8 cellular contexts compared by ENCODE assay signal in the genomic region with DNA sequence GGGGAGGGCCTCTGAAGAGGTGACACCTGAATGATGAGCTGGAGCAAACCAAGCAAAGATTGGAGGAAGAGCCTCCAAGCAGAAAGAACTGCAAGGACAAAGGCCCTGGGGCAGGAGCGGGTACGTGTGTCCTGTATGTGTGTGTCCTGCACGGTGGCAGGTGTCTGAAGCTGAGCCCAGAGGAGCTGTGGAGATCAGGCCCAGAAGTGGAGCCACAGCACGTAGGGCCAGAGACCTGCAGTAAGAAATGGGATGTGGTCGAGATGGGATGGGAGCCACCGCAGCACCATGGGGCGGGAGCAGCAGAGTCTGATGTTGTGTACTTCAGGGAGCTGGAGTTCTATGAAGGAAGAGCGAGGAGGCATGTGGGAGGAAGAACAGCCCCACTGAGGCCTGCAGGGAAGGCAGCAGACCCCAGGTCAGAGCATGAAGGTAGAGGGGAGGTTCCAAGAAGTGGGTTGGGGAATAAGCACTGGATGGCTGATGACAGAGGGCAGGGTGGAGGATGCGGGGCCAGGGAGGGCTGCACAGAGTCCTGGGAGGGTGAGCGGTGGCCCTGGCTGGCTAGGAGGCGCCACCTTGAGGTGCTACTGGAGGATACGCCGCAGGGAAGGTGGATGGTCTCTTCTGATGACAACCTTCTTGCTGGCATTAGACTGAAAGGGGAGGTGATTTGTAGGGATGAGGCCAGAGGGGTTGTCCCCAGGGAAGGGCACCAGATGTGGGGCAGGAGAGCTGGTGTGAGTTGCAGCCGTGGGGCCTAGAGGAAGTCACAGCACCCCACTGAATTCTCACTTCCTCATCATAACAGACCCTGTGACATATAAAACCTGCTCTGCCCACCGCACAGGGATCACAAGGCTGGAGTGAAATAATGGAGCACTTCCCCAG. TPM values are rescaled to one million over a fixed set of nuclear protein-coding genes. Genes with fewer than 3 reads are reported as not detected.
A peak's percentile ranks its signal among the peaks of the same experiment; 100 is the strongest.
DNase-seq lines count a peak whose midpoint lies in the region; ATAC-seq and TF ChIP-seq lines count a peak whose summit lies in the region.

No MANE protein-coding gene starts in this region.

- no peaks in the 10 kb centered on the region for H3K79me2 ChIP-seq in KMS-11 (ENCODE audit: insufficient read depth, low read depth)

- H3K27me3 ChIP-seq in KMS-11 (ENCODE audit: insufficient read depth, low read depth) = no peaks in the 10 kb centered on the region

- ATAC-seq in GM21529 (IDR thresholded peaks at IDR 0.05; ENCODE audit: unreplicated experiment) = peak; percentile 58
- peak; percentile 90 for ATAC-seq in stimulated activated naive CD8-positive, alpha-beta T cell treated with anti-CD3 and anti-CD28 coated beads, Interleukin-15, amount 100 ng/mL, for 72 hours

- H2AFZ ChIP-seq in KMS-11 (ENCODE audit: low read depth) = no peak overlapping the region; the same call in 1 of the 2 replicates

- H3K27ac Mint-ChIP-seq in stimulated activated naive CD8-positive, alpha-beta T cell treated with anti-CD3 and anti-CD28 coated beads, Interleukin-15, amount 100 ng/mL, for 72 hours = peak overlapping the region in 1 of 2 donors; percentile 60

- H3K9me3 Mint-ChIP-seq in stimulated activated naive CD8-positive, alpha-beta T cell treated with anti-CD3 and anti-CD28 coated beads, Interleukin-15, amount 100 ng/mL, for 72 hours = no peaks in the 10 kb centered on the region

- no peaks in the 10 kb centered on the region for H4K20me1 ChIP-seq in KMS-11 (ENCODE audit: insufficient read depth)

- H3K4me3 ChIP-seq in KMS-11 (IDR thresholded peaks at IDR 0.05; ENCODE audit: insufficient read depth, low read depth, low read length) (no peak overlapping the region), cardiac fibroblast (replicated peaks in 1 of 2; ENCODE audit: low read depth in 2 of 2, low read length in 2 of 2) (no peak overlapping the region), coronary artery (no peak overlapping the region)

- H3K9ac ChIP-seq in KMS-11 = no peak overlapping the region

- no peak overlapping the region for H3K27ac ChIP-seq in KMS-11
- H3K27ac ChIP-seq in coronary artery = peak overlapping the region in 1 of 2 donors; percentile 5

- no peaks in the 10 kb centered on the region for H3K27me3 Mint-ChIP-seq in stimulated activated naive CD8-positive, alpha-beta T cell treated with anti-CD3 and anti-CD28 coated beads, Interleukin-15, amount 100 ng/mL, for 72 hours

- H3K4me1 ChIP-seq in KMS-11 (ENCODE audit: low read depth, poor library complexity, severe bottlenecking) = peaks cover 52% of the 10 kb centered on the region

- DNase-seq in ELF-1 (ENCODE audit: low read depth, low spot score) (peak; percentile 77), T-helper 9 cell (peak; percentile 34), cardiac fibroblast (ENCODE audit: low read depth in 2 of 2) (peak; percentile 63 to 69), lung microvascular endothelial cell (ENCODE audit: low read depth in 2 of 2) (peak; percentile 60 to 62), coronary artery (ENCODE audit: low spot score) (no peak)
- DNase-seq in stimulated activated naive CD8-positive, alpha-beta T cell treated with anti-CD3 and anti-CD28 coated beads, Interleukin-15, amount 100 ng/mL, for 72 hours = peak; percentile 67 to 75

- peak; percentile 72 for TF ChIP-seq CTCF in KMS-11 (conservative IDR thresholded peaks at IDR 0.05; ENCODE audit: low read depth, low read length)
- peak; percentile 81 for TF ChIP-seq CTCF in cardiac fibroblast (IDR thresholded peaks at IDR 0.05; ENCODE audit: low read depth, low read length)
- TF ChIP-seq CTCF in coronary artery (IDR thresholded peaks at IDR 0.05) = no peak

- H3K4me3 Mint-ChIP-seq in stimulated activated naive CD8-positive, alpha-beta T cell treated with anti-CD3 and anti-CD28 coated beads, Interleukin-15, amount 100 ng/mL, for 72 hours = peak overlapping the region in 1 of 2 donors; percentile 12

- no peaks in the 10 kb centered on the region for H3K36me3 ChIP-seq in KMS-11 (ENCODE audit: insufficient read depth)

- H3K4me2 ChIP-seq in KMS-11 = peak overlapping the region; percentile 8; the same call in 1 of the 2 replicates

- peaks cover 26% of the 10 kb centered on the region for H3K4me1 Mint-ChIP-seq in stimulated activated naive CD8-positive, alpha-beta T cell treated with anti-CD3 and anti-CD28 coated beads, Interleukin-15, amount 100 ng/mL, for 72 hours

RNA-seq across cellular contexts. Expression of a gene that starts 10.6 kb away (rescaled TPM):
- total RNA-seq in lung microvascular endothelial cell = 3.0 and 10.5 TPM in 2 replicates

RNA-seq across cellular contexts. Expression of a gene that starts 19.2 kb away (rescaled TPM):
- 64.5 and 139 TPM in 2 replicates for total RNA-seq in lung microvascular endothelial cell

RNA-seq across cellular contexts. Expression of a gene that starts 38.2 kb away (rescaled TPM):
- 7.3 and 14.2 TPM in 2 replicates for total RNA-seq in lung microvascular endothelial cell
